ENCODE assay signal across 21 cellular contexts in the genomic region with DNA sequence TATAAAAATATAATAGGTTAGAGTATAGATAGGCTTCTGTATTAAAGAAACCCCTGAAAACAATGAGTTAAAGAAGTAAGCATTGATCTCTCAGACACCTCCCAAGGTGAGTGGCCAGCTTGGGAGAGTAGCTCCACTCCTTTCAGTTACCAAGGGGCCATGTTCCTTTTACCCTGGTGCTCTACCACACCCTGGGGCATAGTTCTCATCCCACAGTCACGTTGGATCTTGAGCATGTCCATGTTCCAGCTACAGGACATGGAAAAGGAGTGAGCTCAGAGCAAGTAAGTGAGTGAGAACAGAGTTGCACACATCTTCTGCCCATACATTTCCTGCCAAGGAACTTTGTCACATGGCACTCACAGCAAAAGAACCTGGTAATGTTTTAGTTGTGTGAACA.
"Had no signal": no experiment of that assay in that cellular context is flagged by ENCODE, and none has a peak within 500 bp of the region (broad histone marks: within the 10 kb centered on the region; RNA-seq: fewer than 3 reads in every experiment).

No MANE protein-coding gene starts in this region.

- ATAC-seq: activated T-cell treated with anti-CD3 and anti-CD28 coated beads, Interleukin-2, amount 50 U/mL, for 4 hours; heart left ventricle; lower lobe of right lung; natural killer cell treated with Interleukin-12 subunit alpha and Interleukin-12 subunit beta and Interleukin-15 and Interleukin-18, amount 100 ng/mL, for 72 hours; WTC11 had no signal

- H3K36me3 ChIP-seq: heart left ventricle, lower lobe of right lung, spleen, thoracic aorta, upper lobe of left lung had no signal

- H3K9me3 ChIP-seq: lower lobe of right lung, thoracic aorta had no signal

- DNase-seq: activated CD4-positive, alpha-beta T cell treated with anti-CD3 and anti-CD28 coated beads, Interleukin-2, amount 50 U/mL, for 4 hours; activated CD8-positive, alpha-beta memory T cell treated with anti-CD3 and anti-CD28 coated beads, Interleukin-2, amount 50 U/mL, for 48 hours; activated naive CD4-positive, alpha-beta T cell; activated naive CD8-positive, alpha-beta T cell treated with anti-CD3 and anti-CD28 coated beads for 36 hours; activated T-cell treated with anti-CD3 and anti-CD28 coated beads, Interleukin-2, amount 50 U/mL, for 4 hours; cerebellar nuclear complex; cortex of kidney; endodermal cell; heart left ventricle; islet precursor cell; lower lobe of right lung; retina; spleen; stimulated activated CD4-positive, alpha-beta T cell treated with anti-CD3 and anti-CD28 coated beads, Interleukin-4, amount 100 ng/mL, for 1 hour; stimulated activated naive CD4-positive, alpha-beta T cell; T-helper 9 cell; upper lobe of left lung had no signal

- H3K27ac ChIP-seq: epithelial cell of prostate, heart left ventricle, lower lobe of right lung, thoracic aorta, upper lobe of left lung had no signal

- H3K4me1 ChIP-seq: heart left ventricle, lower lobe of right lung, spleen, upper lobe of left lung had no signal

- H3K27me3 ChIP-seq: heart left ventricle, spleen, upper lobe of left lung had no signal

- H3K4me3 ChIP-seq: heart left ventricle, lower lobe of right lung, spleen, thoracic aorta, upper lobe of left lung had no signal
